Comparison of ENCODE assay signal across 1 cellular context in the genomic region with DNA sequence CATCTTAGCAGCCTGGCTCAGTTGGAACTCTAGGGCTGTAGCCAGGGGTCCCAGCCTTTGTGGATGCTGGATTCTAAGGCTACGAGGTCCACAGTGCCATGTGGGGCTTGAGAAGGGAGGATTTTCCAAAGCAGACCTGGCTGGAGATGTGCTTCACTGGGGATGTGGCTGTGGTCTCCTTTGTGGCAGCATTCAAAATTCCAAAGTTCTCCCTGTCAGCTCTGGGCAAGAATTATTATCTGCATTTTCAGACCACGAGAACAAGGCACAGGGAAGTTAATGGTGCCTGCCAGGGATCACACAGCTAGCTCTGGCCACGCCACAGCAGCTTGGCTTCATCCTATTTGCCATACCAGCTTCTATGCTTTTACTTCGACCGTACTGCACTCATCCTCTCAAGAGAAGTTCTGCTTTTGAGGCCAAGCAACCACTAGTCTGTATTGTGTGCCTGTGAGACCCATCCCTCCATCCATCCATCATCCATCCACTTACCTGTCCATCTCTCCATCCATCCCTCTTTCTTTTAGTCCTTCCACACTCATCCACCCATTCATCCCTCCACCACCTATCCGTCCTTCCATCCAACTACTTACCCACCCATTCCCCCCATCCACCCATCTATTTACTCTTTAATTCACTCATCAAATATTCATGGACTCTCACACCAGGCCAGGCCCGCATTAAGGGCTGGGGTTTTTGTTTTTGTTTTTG.
TF ChIP-seq lines count a peak whose summit lies in the region.

No MANE protein-coding gene starts in this region.

TF ChIP-seq in IMR-90, 13 proteins besides CTCF, POLR2A, EP300 and RAD21:
- TF ChIP-seq NFE2L2 (IDR thresholded peaks at IDR 0.05; ENCODE audit: low read depth, low read length) = no peak
- TF ChIP-seq, protein P1, sequence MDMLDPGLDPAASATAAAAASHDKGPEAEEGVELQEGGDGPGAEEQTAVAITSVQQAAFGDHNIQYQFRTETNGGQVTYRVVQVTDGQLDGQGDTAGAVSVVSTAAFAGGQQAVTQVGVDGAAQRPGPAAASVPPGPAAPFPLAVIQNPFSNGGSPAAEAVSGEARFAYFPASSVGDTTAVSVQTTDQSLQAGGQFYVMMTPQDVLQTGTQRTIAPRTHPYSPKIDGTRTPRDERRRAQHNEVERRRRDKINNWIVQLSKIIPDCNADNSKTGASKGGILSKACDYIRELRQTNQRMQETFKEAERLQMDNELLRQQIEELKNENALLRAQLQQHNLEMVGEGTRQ (IDR thresholded peaks at IDR 0.05; ENCODE audit: low read depth, low read length) = no peak
- no peak for TF ChIP-seq CEBPB (IDR thresholded peaks at IDR 0.05; ENCODE audit: low read depth, low read length)
- no peak for TF ChIP-seq RFX5 (IDR thresholded peaks at IDR 0.05; ENCODE audit: low read depth, low read length)
- no peak for TF ChIP-seq FOS (IDR thresholded peaks at IDR 0.05; ENCODE audit: low read depth, low read length)
- no peak for TF ChIP-seq SMC3 (IDR thresholded peaks at IDR 0.05; ENCODE audit: low read depth, low read length)
- TF ChIP-seq BHLHE40 (IDR thresholded peaks at IDR 0.05; ENCODE audit: low read depth, low read length) = no peak
- TF ChIP-seq CHD1 (IDR thresholded peaks at IDR 0.05; ENCODE audit: low read depth, low read length) = no peak
- TF ChIP-seq, protein P2, sequence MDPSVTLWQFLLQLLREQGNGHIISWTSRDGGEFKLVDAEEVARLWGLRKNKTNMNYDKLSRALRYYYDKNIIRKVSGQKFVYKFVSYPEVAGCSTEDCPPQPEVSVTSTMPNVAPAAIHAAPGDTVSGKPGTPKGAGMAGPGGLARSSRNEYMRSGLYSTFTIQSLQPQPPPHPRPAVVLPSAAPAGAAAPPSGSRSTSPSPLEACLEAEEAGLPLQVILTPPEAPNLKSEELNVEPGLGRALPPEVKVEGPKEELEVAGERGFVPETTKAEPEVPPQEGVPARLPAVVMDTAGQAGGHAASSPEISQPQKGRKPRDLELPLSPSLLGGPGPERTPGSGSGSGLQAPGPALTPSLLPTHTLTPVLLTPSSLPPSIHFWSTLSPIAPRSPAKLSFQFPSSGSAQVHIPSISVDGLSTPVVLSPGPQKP (IDR thresholded peaks at IDR 0.05; ENCODE audit: borderline replicate concordance, low read depth, low read length) = no peak
- TF ChIP-seq RCOR1 (IDR thresholded peaks at IDR 0.05; ENCODE audit: insufficient replicate concordance, low read length) = no peak
- TF ChIP-seq MXI1 (IDR thresholded peaks at IDR 0.05; ENCODE audit: borderline replicate concordance, low read depth, low read length) = no peak
- TF ChIP-seq MAFK (IDR thresholded peaks at IDR 0.05; ENCODE audit: low read depth, low read length) = no peak
- TF ChIP-seq MAZ (IDR thresholded peaks at IDR 0.05; ENCODE audit: borderline replicate concordance, low read depth, low read length) = no peak
TF ChIP-seq in IMR-90: peak in this region for 0.
